8 cellular contexts compared by ENCODE assay signal in genomic region chr10:15427836-15428414, GRCh38. TPM values are rescaled to one million over a fixed set of nuclear protein-coding genes. Genes with fewer than 3 reads are reported as not detected.
DNase-seq lines count a peak whose midpoint lies in the region; ATAC-seq and TF ChIP-seq lines count a peak whose summit lies in the region.

No MANE protein-coding gene starts in this region.

- DNase-seq in DMS53 (lab: John Stamatoyannopoulos, UW), result peak; percentile 61
- DNase-seq in ascending aorta (ENCODE audit: low spot score in 2 of 2), result no peak
- DNase-seq in left lobe of liver (ENCODE audit: low spot score), result no peak
- DNase-seq in activated CD4-positive, alpha-beta T cell treated with anti-CD3 and anti-CD28 coated beads for 1 hour, result no peak
- no peak for DNase-seq in DMS153 (lab: John Stamatoyannopoulos, UW)

- H3K27me3 ChIP-seq in ascending aorta, result no peaks in the 10 kb centered on the region

- peaks cover 0 to 8% of the 10 kb centered on the region in 2 donors for H3K4me1 ChIP-seq in ascending aorta

- TF ChIP-seq CTCF in LNCAP (IDR thresholded peaks at IDR 0.05) (peak; percentile 65; the same call in 1 of the 2 replicates), ascending aorta (IDR thresholded peaks at IDR 0.05) (peak; percentile 54 to 64 (median 61))

- no peaks in the 10 kb centered on the region for H3K36me3 ChIP-seq in ascending aorta

- no peak overlapping the region for H3K4me3 ChIP-seq in ascending aorta

- intact Hi-C loops in ascending aorta (cut with DNase I), result loop anchor here (2.0 to 10.0 kb wide), 3 partner anchors 397 to 1117 kb away; no protein-coding TSS in a partner anchor

- H3K9me3 ChIP-seq in ascending aorta, result no peaks in the 10 kb centered on the region

- peak overlapping the region in 1 of 2 donors; percentile 17 for H3K27ac ChIP-seq in ascending aorta

- ATAC-seq in left lobe of liver, result peak; percentile 75
- no peak for ATAC-seq in GM18511 (IDR thresholded peaks at IDR 0.05; ENCODE audit: unreplicated experiment)
- ATAC-seq in activated CD4-positive, CD25-positive, alpha-beta regulatory T cell treated with anti-CD3 and anti-CD28 coated beads, Interleukin-2, amount 50 U/mL, for 24 hours, result no peak

RNA-seq across cellular contexts. Expression of gene FAM171A1, which starts 56.8 kb away (rescaled TPM):
- 27.7 TPM for total RNA-seq in ascending aorta
- total RNA-seq in left lobe of liver, result 8.6 TPM
